21 cellular contexts compared by ENCODE assay signal in the genomic region with DNA sequence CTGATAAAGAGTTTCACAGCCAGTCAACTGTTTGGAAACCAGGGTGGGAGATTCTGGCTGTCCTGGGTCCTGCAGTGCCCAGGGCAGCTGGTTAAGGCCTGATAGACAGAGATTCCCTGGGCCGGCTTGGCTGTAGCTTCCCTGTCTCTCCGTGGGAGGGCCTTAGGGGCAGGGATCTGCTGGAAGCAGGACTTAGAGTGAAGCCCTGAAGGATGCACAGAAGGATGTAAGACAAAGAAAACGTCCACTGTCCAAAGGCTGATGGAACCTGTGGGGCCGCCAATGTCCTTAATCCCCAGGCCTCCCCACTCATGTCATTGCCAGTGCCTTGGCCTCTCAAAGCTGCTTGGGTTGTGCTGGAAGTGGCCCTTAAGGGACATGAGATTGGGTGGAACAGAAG. TPM values are rescaled to one million over a fixed set of nuclear protein-coding genes. Genes with fewer than 3 reads are reported as not detected.
DNase-seq lines count a peak whose midpoint lies in the region; ATAC-seq and TF ChIP-seq lines count a peak whose summit lies in the region.
"Had no signal": no experiment of that assay in that cellular context is flagged by ENCODE, and none has a peak within 500 bp of the region (broad histone marks: within the 10 kb centered on the region; RNA-seq: fewer than 3 reads in every experiment).

No MANE protein-coding gene starts in this region.

- no peak overlapping the region for H3K27ac Mint-ChIP-seq in endodermal cell

- intact Hi-C loops in cardiac septum (cut with DNase I) (no loop called here), left cardiac atrium (cut with DNase I) (no loop called here), sciatic nerve (cut with DNase I) (no loop called here)

- no peaks in the 10 kb centered on the region for H3K36me3 ChIP-seq in endodermal cell (ENCODE audit: control insufficient read depth, insufficient read depth, low read length)
- H3K36me3 ChIP-seq: BE2C had no signal

- H3K9me3 ChIP-seq in endodermal cell (ENCODE audit: control insufficient read depth, low read length) = no peaks in the 10 kb centered on the region
- H3K9me3 ChIP-seq: A549, BE2C had no signal

- no peaks in the 10 kb centered on the region for H3K4me1 Mint-ChIP-seq in endodermal cell

- H3K27ac ChIP-seq in endodermal cell (ENCODE audit: low read depth, low read length) = no peak overlapping the region

- H3K9ac ChIP-seq in endodermal cell (ENCODE audit: extremely low read depth, low read length, poor library complexity, severe bottlenecking) = no peak overlapping the region

- 78 to 89% methylated on average over 2 to 4 of the region's 4 CpGs for WGBS in endodermal cell (ENCODE audit: insufficient coverage in 1 of 2, insufficient read length in 1 of 2), 2 experiments

- H3K4me1 ChIP-seq in endodermal cell (ENCODE audit: control insufficient read depth, insufficient read depth, low read length) = no peaks in the 10 kb centered on the region
- H3K4me1 ChIP-seq: BE2C had no signal

- peaks cover 8% of the 10 kb centered on the region for H3K27me3 Mint-ChIP-seq in endodermal cell (ENCODE audit: insufficient read depth)

- no peak for TF ChIP-seq CTCF in endodermal cell (conservative IDR thresholded peaks at IDR 0.05)

- DNase-seq in cardiac septum (ENCODE audit: low spot score) (peak; percentile 53), left cardiac atrium (no peak), endodermal cell (peak; percentile 20), sciatic nerve (ENCODE audit: low spot score) (peak; percentile 22), GM03348 (ENCODE audit: low spot score) (no peak), cerebellum (ENCODE audit: low spot score) (no peak)
- no peak for DNase-seq in activated naive CD4-positive, alpha-beta T cell (lab: John Stamatoyannopoulos, UW)
- DNase-seq: BE2C, EL, GF-D8, IMR-90, MV-4-11, NCI-H1694, NCI-H2081, NCI-H2171, NCI-H345, NCI-H524, NCI-H774 had no signal

- H3K4me3 ChIP-seq in endodermal cell (ENCODE audit: low read length) = no peak overlapping the region
- H3K4me3 ChIP-seq: A549 had no signal

- no peak overlapping the region for H3K4me3 Mint-ChIP-seq in endodermal cell

- peaks cover 2% of the 10 kb centered on the region for H3K9me3 Mint-ChIP-seq in endodermal cell

- ATAC-seq in left cardiac atrium (no peak), sciatic nerve (no peak)
- ATAC-seq: A549, Panc1 had no signal

- no peaks in the 10 kb centered on the region for H3K36me3 Mint-ChIP-seq in endodermal cell (ENCODE audit: low read depth)

- H3K27me3 ChIP-seq in endodermal cell (ENCODE audit: control insufficient read depth, insufficient read depth, low read length, poor library complexity, severe bottlenecking) = no peaks in the 10 kb centered on the region

RNA-seq across cellular contexts. Expression of a gene that starts 33.0 kb away (rescaled TPM):
- total RNA-seq in cardiac septum (not detected), left cardiac atrium (not detected), endodermal cell (not detected), sciatic nerve (not detected), cerebellum (not detected)
- polyA plus RNA-seq in endodermal cell (2013, experiment 1 of 2) = not detected
- not detected for polyA plus RNA-seq in endodermal cell (2013, experiment 2 of 2)
- total RNA-seq: IMR-90, M059J had no signal
- polyA plus RNA-seq: IMR-90 had no signal

RNA-seq across cellular contexts. Expression of a gene that starts 43.2 kb away (rescaled TPM):
- not detected for total RNA-seq in cardiac septum
- 1 to 10 TPM in 1 of 2 donors, not detected in 1; 1.1 TPM for total RNA-seq in left cardiac atrium
- 10 to 100 TPM; 39.4 to 78.9 TPM for total RNA-seq in endodermal cell
- polyA plus RNA-seq in endodermal cell (2013, experiment 1 of 2) = 64.5 TPM
- 61.4 TPM for polyA plus RNA-seq in endodermal cell (2013, experiment 2 of 2)
- 0.71 TPM for total RNA-seq in sciatic nerve
- 8.0 TPM for total RNA-seq in cerebellum

RNA-seq across cellular contexts. Expression of a gene that starts 51.0 kb away (rescaled TPM):
- total RNA-seq in cardiac septum (not detected), left cardiac atrium (not detected), endodermal cell (not detected), sciatic nerve (not detected), cerebellum (not detected)
- not detected for polyA plus RNA-seq in endodermal cell (2013, experiment 1 of 2)
- not detected for polyA plus RNA-seq in endodermal cell (2013, experiment 2 of 2)
- total RNA-seq: IMR-90, M059J had no signal
- polyA plus RNA-seq: IMR-90 had no signal

Comparison
In these comparisons a context has a peak if more than half of its experiments do, and no peak if none do; other contexts are left out.
1. DNase-seq: peak in cardiac septum (single experiment), endodermal cell (single experiment) and sciatic nerve (single experiment); none in left cardiac atrium (single experiment), GM03348 (single experiment), activated naive CD4-positive, alpha-beta T cell (0 of 4) and cerebellum (single experiment).